In the genomic region with DNA sequence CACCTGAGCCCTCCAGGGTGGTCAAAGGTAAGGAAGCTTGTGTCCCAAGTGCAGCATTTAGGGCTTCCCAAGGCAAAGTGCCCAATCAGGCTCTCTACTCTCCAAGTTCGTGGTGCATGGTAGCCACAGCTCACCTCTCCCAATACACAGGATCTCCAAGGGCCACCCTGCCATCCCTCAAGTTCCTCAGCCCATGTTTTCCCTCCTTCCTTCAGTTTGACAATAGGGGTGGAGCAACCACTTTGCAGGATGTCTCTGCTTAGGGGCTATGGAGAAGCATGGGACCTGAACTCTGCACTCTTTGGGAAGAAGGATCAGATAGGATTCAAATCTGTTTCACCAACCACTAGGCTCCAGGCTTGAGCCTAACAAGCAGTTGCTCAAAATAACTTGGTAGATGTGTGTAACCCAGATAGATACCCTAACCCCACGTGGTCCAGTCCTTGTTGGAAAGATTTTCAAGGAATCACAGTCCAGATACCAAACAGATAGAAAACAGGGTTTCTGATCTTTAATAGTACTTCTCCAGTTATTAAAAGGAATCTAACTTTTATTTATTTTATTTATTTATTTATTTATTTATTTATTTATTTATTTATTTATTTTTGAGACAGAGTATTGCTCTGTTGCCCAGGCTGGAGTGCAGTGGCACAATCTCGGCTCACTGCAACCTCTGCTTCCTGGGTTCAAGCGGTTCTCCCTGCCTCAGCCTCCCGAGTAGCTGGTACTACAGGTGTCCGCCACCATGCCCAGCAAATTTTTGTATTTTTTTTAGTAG, we compare ENCODE assay signal across 3 cellular contexts.
A peak's percentile ranks its signal among the peaks of the same experiment; 100 is the strongest.
TF ChIP-seq lines count a peak whose summit lies in the region.

No MANE protein-coding gene starts in this region.

TF ChIP-seq in A549, 52 proteins besides CTCF, POLR2A, EP300 and RAD21:
- TF ChIP-seq ZC3H11A (IDR thresholded peaks at IDR 0.05), result peak; percentile 63
- TF ChIP-seq RNF2 (IDR thresholded peaks at IDR 0.05; ENCODE audit: borderline replicate concordance, low read depth), result no peak

TF ChIP-seq in HEK293, 187 proteins besides CTCF, POLR2A, EP300 and RAD21:
- TF ChIP-seq ZNF623 (tag by site-specific recombination; IDR thresholded peaks at IDR 0.05), result peak; percentile 38; the same call in 1 of the 2 replicates
- TF ChIP-seq, protein P1, sequence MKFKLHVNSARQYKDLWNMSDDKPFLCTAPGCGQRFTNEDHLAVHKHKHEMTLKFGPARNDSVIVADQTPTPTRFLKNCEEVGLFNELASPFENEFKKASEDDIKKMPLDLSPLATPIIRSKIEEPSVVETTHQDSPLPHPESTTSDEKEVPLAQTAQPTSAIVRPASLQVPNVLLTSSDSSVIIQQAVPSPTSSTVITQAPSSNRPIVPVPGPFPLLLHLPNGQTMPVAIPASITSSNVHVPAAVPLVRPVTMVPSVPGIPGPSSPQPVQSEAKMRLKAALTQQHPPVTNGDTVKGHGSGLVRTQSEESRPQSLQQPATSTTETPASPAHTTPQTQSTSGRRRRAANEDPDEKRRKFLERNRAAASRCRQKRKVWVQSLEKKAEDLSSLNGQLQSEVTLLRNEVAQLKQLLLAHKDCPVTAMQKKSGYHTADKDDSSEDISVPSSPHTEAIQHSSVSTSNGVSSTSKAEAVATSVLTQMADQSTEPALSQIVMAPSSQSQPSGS (tag by site-specific recombination; IDR thresholded peaks at IDR 0.05; ENCODE audit: low read depth), result no peak
- TF ChIP-seq, protein P2, sequence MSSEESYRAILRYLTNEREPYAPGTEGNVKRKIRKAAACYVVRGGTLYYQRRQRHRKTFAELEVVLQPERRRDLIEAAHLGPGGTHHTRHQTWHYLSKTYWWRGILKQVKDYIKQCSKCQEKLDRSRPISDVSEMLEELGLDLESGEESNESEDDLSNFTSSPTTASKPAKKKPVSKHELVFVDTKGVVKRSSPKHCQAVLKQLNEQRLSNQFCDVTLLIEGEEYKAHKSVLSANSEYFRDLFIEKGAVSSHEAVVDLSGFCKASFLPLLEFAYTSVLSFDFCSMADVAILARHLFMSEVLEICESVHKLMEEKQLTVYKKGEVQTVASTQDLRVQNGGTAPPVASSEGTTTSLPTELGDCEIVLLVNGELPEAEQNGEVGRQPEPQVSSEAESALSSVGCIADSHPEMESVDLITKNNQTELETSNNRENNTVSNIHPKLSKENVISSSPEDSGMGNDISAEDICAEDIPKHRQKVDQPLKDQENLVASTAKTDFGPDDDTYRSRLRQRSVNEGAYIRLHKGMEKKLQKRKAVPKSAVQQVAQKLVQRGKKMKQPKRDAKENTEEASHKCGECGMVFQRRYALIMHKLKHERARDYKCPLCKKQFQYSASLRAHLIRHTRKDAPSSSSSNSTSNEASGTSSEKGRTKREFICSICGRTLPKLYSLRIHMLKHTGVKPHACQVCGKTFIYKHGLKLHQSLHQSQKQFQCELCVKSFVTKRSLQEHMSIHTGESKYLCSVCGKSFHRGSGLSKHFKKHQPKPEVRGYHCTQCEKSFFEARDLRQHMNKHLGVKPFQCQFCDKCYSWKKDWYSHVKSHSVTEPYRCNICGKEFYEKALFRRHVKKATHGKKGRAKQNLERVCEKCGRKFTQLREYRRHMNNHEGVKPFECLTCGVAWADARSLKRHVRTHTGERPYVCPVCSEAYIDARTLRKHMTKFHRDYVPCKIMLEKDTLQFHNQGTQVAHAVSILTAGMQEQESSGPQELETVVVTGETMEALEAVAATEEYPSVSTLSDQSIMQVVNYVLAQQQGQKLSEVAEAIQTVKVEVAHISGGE (tag by site-specific recombination; conservative IDR thresholded peaks at IDR 0.05; ENCODE audit: low read depth), result peak; percentile 29; the same call in 1 of the 2 replicates
- peak; percentile 27; the same call in 1 of the 2 replicates for TF ChIP-seq ZNF140 (tag by site-specific recombination; IDR thresholded peaks at IDR 0.05)
- TF ChIP-seq BCL11A (tag by site-specific recombination; IDR thresholded peaks at IDR 0.05; ENCODE audit: low read depth), result no peak
- TF ChIP-seq, protein P3, sequence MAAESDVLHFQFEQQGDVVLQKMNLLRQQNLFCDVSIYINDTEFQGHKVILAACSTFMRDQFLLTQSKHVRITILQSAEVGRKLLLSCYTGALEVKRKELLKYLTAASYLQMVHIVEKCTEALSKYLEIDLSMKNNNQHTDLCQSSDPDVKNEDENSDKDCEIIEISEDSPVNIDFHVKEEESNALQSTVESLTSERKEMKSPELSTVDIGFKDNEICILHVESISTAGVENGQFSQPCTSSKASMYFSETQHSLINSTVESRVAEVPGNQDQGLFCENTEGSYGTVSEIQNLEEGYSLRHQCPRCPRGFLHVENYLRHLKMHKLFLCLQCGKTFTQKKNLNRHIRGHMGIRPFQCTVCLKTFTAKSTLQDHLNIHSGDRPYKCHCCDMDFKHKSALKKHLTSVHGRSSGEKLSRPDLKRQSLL (tag by site-specific recombination; IDR thresholded peaks at IDR 0.05), result no peak
- peak; percentile 40 for TF ChIP-seq ZNF555 (tag by site-specific recombination; conservative IDR thresholded peaks at IDR 0.05)
- TF ChIP-seq, protein P4, sequence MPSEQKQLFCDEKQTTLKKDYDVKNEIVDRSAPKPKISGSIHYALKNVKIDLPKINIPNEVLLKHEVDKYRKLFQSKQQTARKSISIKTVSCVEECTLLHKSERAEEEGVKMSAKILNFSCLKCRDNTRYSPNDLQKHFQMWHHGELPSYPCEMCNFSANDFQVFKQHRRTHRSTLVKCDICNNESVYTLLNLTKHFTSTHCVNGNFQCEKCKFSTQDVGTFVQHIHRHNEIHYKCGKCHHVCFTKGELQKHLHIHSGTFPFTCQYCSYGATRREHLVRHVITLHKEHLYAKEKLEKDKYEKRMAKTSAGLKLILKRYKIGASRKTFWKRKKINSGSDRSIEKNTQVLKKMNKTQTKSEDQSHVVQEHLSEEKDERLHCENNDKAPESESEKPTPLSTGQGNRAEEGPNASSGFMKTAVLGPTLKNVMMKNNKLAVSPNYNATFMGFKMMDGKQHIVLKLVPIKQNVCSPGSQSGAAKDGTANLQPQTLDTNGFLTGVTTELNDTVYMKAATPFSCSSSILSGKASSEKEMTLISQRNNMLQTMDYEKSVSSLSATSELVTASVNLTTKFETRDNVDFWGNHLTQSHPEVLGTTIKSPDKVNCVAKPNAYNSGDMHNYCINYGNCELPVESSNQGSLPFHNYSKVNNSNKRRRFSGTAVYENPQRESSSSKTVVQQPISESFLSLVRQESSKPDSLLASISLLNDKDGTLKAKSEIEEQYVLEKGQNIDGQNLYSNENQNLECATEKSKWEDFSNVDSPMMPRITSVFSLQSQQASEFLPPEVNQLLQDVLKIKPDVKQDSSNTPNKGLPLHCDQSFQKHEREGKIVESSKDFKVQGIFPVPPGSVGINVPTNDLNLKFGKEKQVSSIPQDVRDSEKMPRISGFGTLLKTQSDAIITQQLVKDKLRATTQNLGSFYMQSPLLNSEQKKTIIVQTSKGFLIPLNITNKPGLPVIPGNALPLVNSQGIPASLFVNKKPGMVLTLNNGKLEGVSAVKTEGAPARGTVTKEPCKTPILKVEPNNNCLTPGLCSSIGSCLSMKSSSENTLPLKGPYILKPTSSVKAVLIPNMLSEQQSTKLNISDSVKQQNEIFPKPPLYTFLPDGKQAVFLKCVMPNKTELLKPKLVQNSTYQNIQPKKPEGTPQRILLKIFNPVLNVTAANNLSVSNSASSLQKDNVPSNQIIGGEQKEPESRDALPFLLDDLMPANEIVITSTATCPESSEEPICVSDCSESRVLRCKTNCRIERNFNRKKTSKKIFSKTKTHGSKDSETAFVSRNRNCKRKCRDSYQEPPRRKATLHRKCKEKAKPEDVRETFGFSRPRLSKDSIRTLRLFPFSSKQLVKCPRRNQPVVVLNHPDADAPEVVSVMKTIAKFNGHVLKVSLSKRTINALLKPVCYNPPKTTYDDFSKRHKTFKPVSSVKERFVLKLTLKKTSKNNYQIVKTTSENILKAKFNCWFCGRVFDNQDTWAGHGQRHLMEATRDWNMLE (tag by site-specific recombination; conservative IDR thresholded peaks at IDR 0.05; ENCODE audit: low read depth), result peak; percentile 70; the same call in 1 of the 2 replicates
- peak; percentile 60; the same call in 1 of the 2 replicates for TF ChIP-seq ZNF394 (tag by site-specific recombination; IDR thresholded peaks at IDR 0.05; ENCODE audit: borderline replicate concordance)
- peak; percentile 46 for TF ChIP-seq ZNF426 (tag by site-specific recombination; IDR thresholded peaks at IDR 0.05)
TF ChIP-seq in HEK293: peak in this region for 7.

TF ChIP-seq in H1, 55 proteins besides CTCF, POLR2A, EP300 and RAD21:
- TF ChIP-seq, protein P1 (IDR thresholded peaks at IDR 0.05; ENCODE audit: low read length), result no peak
- no peak for TF ChIP-seq FOSL1 (IDR thresholded peaks at IDR 0.05; ENCODE audit: insufficient read depth, low read depth, low read length)
- TF ChIP-seq SRF (IDR thresholded peaks at IDR 0.05; ENCODE audit: low read depth, low read length), result no peak
- TF ChIP-seq BACH1 (IDR thresholded peaks at IDR 0.05; ENCODE audit: low read length), result no peak
- TF ChIP-seq SIN3A (conservative IDR thresholded peaks at IDR 0.05 in 1 of 2, IDR thresholded peaks at IDR 0.05 in 1 of 2; ENCODE audit: low read depth in 1 of 2, low read length in 2 of 2), result no peak
- TF ChIP-seq RXRA (IDR thresholded peaks at IDR 0.05; ENCODE audit: insufficient read depth, low read depth, low read length), result no peak
- no peak for TF ChIP-seq SIX5 (IDR thresholded peaks at IDR 0.05; ENCODE audit: low read depth, low read length)
- no peak for TF ChIP-seq CHD1 (IDR thresholded peaks at IDR 0.05; ENCODE audit: low read depth, low read length)
- no peak for TF ChIP-seq TBP (IDR thresholded peaks at IDR 0.05; ENCODE audit: low read depth, low read length)
- TF ChIP-seq, protein P5, sequence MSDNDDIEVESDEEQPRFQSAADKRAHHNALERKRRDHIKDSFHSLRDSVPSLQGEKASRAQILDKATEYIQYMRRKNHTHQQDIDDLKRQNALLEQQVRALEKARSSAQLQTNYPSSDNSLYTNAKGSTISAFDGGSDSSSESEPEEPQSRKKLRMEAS (IDR thresholded peaks at IDR 0.05), result no peak
- no peak for TF ChIP-seq KDM4A (IDR thresholded peaks at IDR 0.05; ENCODE audit: low read depth, low read length, severe bottlenecking)
- TF ChIP-seq JUND (IDR thresholded peaks at IDR 0.05; ENCODE audit: low read length), result no peak
- TF ChIP-seq HDAC6 (IDR thresholded peaks at IDR 0.05; ENCODE audit: low read depth, low read length), result no peak
